ENCODE assay signal across 8 cellular contexts in genomic region chr17:28744104-28744801, GRCh38. TPM values are rescaled to one million over a fixed set of nuclear protein-coding genes. Genes with fewer than 3 reads are reported as not detected.
DNase-seq lines count a peak whose midpoint lies in the region; ATAC-seq and TF ChIP-seq lines count a peak whose summit lies in the region.

No MANE protein-coding gene starts in this region.

- TF ChIP-seq CTCF in uterus (IDR thresholded peaks at IDR 0.05): no peak

- H3K9me3 ChIP-seq in uterus: no peaks in the 10 kb centered on the region

- no peaks in the 10 kb centered on the region for H3K27me3 ChIP-seq in uterus

- H3K4me1 ChIP-seq in uterus: peaks cover 0 to 11% of the 10 kb centered on the region in 2 donors

- H3K27ac ChIP-seq in uterus: peak overlapping the region; percentile 86 to 91

- no peaks in the 10 kb centered on the region for H3K36me3 ChIP-seq in uterus

- intact Hi-C loops in uterus (cut with DNase I; ENCODE audit: low total_unique reads): no loop called here

- peak in 1 of 2 donors; percentile 10 for TF ChIP-seq POLR2A in uterus (IDR thresholded peaks at IDR 0.05)

- peak overlapping the region; percentile 49 to 77 for H3K4me3 ChIP-seq in uterus

- DNase-seq in GM04504 (ENCODE audit: low read depth): peak; percentile 20
- DNase-seq in OCI-M1 (lab: John Stamatoyannopoulos, UW): peak; percentile 84
- DNase-seq in activated effector memory CD4-positive, alpha-beta T cell treated with Interleukin-2 at 50 U/mL for 16 hours: peak; percentile 51
- peak; percentile 44 for DNase-seq in foreskin melanocyte
- DNase-seq in nucleus accumbens (lab: John Stamatoyannopoulos, UW): peak in 34 of 56 donors; percentile 25 to 76 (median 56)
- peak; percentile 40 to 67 for DNase-seq in uterus

- ATAC-seq in HG02678 (IDR thresholded peaks at IDR 0.05; ENCODE audit: unreplicated experiment) (peak; percentile 26), GM18873 (IDR thresholded peaks at IDR 0.05; ENCODE audit: low FRiP score, unreplicated experiment) (no peak)

RNA-seq across cellular contexts. Expression of gene TRAF4, which starts 0.4 kb away (rescaled TPM):
- 10 to 100 TPM in 2 of 4 donors, under 1 TPM in 2; under 0.01 to 22.4 (median 11.4) TPM for total RNA-seq in uterus

RNA-seq across cellular contexts. Expression of gene NEK8, which starts 15.7 kb away (rescaled TPM):
- 1 to 10 TPM in 3 of 4 donors, not detected in 1; 1.2 to 5.0 (median 1.3) TPM for total RNA-seq in uterus

RNA-seq across cellular contexts. Expression of gene TLCD1, which starts 18.2 kb away (rescaled TPM):
- 1 to 10 TPM in 2 of 4 donors, not detected in 2; 1.3 to 1.4 TPM for total RNA-seq in uterus

RNA-seq across cellular contexts. Expression of gene RPL23A, which starts 24.5 kb away (rescaled TPM):
- 1,000 to 10,000 TPM in 2 of 4 donors, 100 to 1,000 TPM in 2; 244 to 1,659 (median 911) TPM for total RNA-seq in uterus

RNA-seq across cellular contexts. Expression of gene RAB34, which starts 26.6 kb away (rescaled TPM):
- total RNA-seq in uterus: 100 to 1,000 TPM; 113 to 411 (median 126) TPM

Comparison
In these comparisons a context has a peak if more than half of its experiments do, and no peak if none do; other contexts are left out.
1. DNase-seq: peak in every context shown above with its lines; median percentile 84 in OCI-M1; 56 in nucleus accumbens; 54 in uterus; 51 in activated effector memory CD4-positive, alpha-beta T cell treated with Interleukin-2 at 50 U/mL for 16 hours; 44 in foreskin melanocyte; 20 in GM04504.